9 cellular contexts compared by ENCODE assay signal in the genomic region with DNA sequence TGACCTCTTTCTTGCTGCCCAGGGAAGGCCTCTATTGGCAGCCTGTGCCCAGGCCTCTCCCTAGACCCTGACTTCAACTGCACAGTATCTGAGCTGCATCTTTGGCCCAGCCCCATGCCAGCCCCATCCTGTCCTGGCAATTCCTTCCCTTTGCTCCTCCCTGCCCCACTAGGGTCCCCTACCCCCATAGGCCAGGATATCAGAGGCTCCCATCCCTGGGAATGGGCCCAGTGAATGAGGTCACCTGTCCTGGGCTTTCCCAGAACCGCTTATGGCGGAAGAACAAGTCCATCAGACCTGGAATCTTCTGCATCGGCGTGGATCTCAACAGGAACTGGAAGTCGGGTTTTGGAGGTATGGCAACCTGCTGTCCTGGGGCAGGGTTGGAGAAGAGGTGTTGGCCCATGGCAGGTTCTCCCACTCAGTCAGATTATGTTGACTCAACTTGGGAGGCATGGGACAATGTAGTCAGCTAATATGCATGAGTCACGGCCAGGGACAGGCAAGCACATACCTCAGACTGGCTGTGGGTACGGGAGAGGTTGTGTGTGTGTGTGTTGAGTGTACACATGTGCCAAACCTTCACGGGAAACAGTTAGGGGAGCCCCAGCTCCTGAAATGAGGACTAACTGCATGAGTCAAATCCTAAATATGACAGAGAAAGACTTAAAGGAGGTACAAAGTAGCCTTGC. TPM values are rescaled to one million over a fixed set of nuclear protein-coding genes. Genes with fewer than 3 reads are reported as not detected.
DNase-seq lines count a peak whose midpoint lies in the region; ATAC-seq, FAIRE-seq and TF ChIP-seq lines count a peak whose summit lies in the region.
"Had no signal": no experiment of that assay in that cellular context is flagged by ENCODE, and none has a peak within 500 bp of the region (broad histone marks: within the 10 kb centered on the region; RNA-seq: fewer than 3 reads in every experiment).

No MANE protein-coding gene starts in this region.

- no peaks in the 10 kb centered on the region for H3K79me2 ChIP-seq in K562 (ENCODE audit: control insufficient read depth, insufficient read depth, low read length)
- H3K79me2 ChIP-seq in trophoblast cell (ENCODE audit: control insufficient read depth, insufficient read depth, low read length, poor library complexity) = no peaks in the 10 kb centered on the region

- H3K23ac ChIP-seq in trophoblast cell (ENCODE audit: low read length) = no peak overlapping the region

- H3K27ac ChIP-seq in K562 (ENCODE audit: extremely low read depth, low read depth, low read length) (no peak overlapping the region), trophoblast cell (ENCODE audit: low read depth, low read length) (peak overlapping the region; percentile 48), testis (no peak overlapping the region)

- in situ Hi-C loops in K562 (cut with MboI) = no loop called here
- in situ Hi-C loops in G401 (cut with HindIII; ENCODE audit: low sequenced_read_pairs) = no loop called here

- peak overlapping the region; percentile 54 for H3K18ac ChIP-seq in trophoblast cell (ENCODE audit: low read length)

- peak overlapping the region; percentile 88 for H2BK12ac ChIP-seq in trophoblast cell (ENCODE audit: low read length)

- ATAC-seq in HG02798 (IDR thresholded peaks at IDR 0.05; ENCODE audit: poor library complexity, unreplicated experiment) = peak; percentile 57
- no peak for ATAC-seq in K562

- H3K36me3 ChIP-seq in K562 (ENCODE audit: control insufficient read depth, insufficient read depth, low read length) = no peaks in the 10 kb centered on the region
- H3K36me3 ChIP-seq in trophoblast cell (ENCODE audit: control insufficient read depth in 1 of 2, insufficient read depth in 2 of 2, low read length in 2 of 2) = no peaks in the 10 kb centered on the region
- no peaks in the 10 kb centered on the region for H3K36me3 ChIP-seq in testis (ENCODE audit: low read depth, missing control alignments)

- H3K4ac ChIP-seq in trophoblast cell (ENCODE audit: low read depth, low read length) = peak overlapping the region; percentile 15

- H3K4me3 ChIP-seq in K562 = no peak overlapping the region
- no peak overlapping the region for H3K4me3 ChIP-seq in trophoblast cell (ENCODE audit: low read depth, low read length)
- H3K4me3 ChIP-seq in testis = no peak overlapping the region

- peak overlapping the region; percentile 51 for H2BK5ac ChIP-seq in trophoblast cell (ENCODE audit: low read depth, low read length, poor library complexity)

- H3K27me3 ChIP-seq in K562 (ENCODE audit: control insufficient read depth in 2 of 2, insufficient read depth in 2 of 2, low read length in 2 of 2) (peaks cover 15 to 42% of the 10 kb centered on the region in 2 experiments), trophoblast cell (ENCODE audit: insufficient read depth, low read length) (no peaks in the 10 kb centered on the region), testis (no peaks in the 10 kb centered on the region)

- H4K20me1 ChIP-seq in K562 (replicated peaks; ENCODE audit: control insufficient read depth, insufficient read depth, low read length) = no peaks in the 10 kb centered on the region

- peak overlapping the region; percentile 67 for H2BK120ac ChIP-seq in trophoblast cell (ENCODE audit: insufficient read depth, low read length, poor library complexity)

- H3K36me3 Mint-ChIP-seq in Calu3 (ENCODE audit: insufficient read depth, unreplicated experiment) = no peaks in the 10 kb centered on the region

- no peak overlapping the region for H4K12ac ChIP-seq in trophoblast cell (ENCODE audit: low read depth, low read length)

- no TSS peak for BruUV-seq in Calu3 (replicated peaks; lab: Mats Ljungman, UMichigan)
- BruUV-seq in K562 (replicated peaks; lab: Mats Ljungman, UMichigan) = no TSS peak

- H3K4me1 Mint-ChIP-seq in Calu3 (ENCODE audit: low read depth, unreplicated experiment) = peaks cover 16% of the 10 kb centered on the region

- H4K91ac ChIP-seq in trophoblast cell (ENCODE audit: low read depth, low read length) = peak overlapping the region; percentile 75

- 3% methylated on average over 8 of the region's 8 CpGs for WGBS in K562 (ENCODE audit: insufficient coverage, low coverage, missing lambda C conversion rate)
- WGBS in trophoblast cell (ENCODE audit: extremely low coverage, insufficient coverage, insufficient read length) = no CpG with 5 or more reads among the region's 8 CpGs
- WGBS in testis, 2 donors = 75 to 87% methylated on average over 3 to 8 of the region's 8 CpGs

- H3K9me3 ChIP-seq in K562 (replicated peaks; ENCODE audit: control insufficient read depth, insufficient read depth, low read depth, low read length) = peaks cover 5% of the 10 kb centered on the region; the same call in 1 of the 2 replicates
- peaks cover 13% of the 10 kb centered on the region for H3K9me3 ChIP-seq in trophoblast cell (ENCODE audit: insufficient read depth, low read depth, low read length)
- H3K9me3 ChIP-seq in testis = no peaks in the 10 kb centered on the region

- TF ChIP-seq EP300 in K562 (IDR thresholded peaks at IDR 0.05; ENCODE audit: low read length) = no peak

- no peaks in the 10 kb centered on the region; a peak in 1 of 5 replicates for H3K4me1 ChIP-seq in K562 (replicated peaks in 1 of 2; ENCODE audit: control insufficient read depth in 2 of 2, insufficient read depth in 2 of 2, low read length in 2 of 2)
- peaks cover 23 to 30% of the 10 kb centered on the region in 2 experiments for H3K4me1 ChIP-seq in trophoblast cell (ENCODE audit: control insufficient read depth in 1 of 2, insufficient read depth in 2 of 2, low read length in 2 of 2)
- peaks cover 14% of the 10 kb centered on the region for H3K4me1 ChIP-seq in testis

- peaks cover 7% of the 10 kb centered on the region for H3K9me3 Mint-ChIP-seq in Calu3 (ENCODE audit: low read depth, unreplicated experiment)

- intact Hi-C loops in Calu3 (cut with micrococcal nuclease; ENCODE audit: unreplicated experiment) = no loop called here
- intact Hi-C loops in K562 (cut with micrococcal nuclease) = loop anchor here (10.0 kb wide), 1 partner anchor 289 kb away; a partner anchor contains a TSS
- intact Hi-C loops in testis (cut with DNase I; ENCODE audit: low total_unique reads) = no loop called here

- POLR2A ChIA-PET in K562 (lab: Yijun Ruan, JAX) = interaction anchor here (1.0 kb wide), 1 partner anchor 10 kb away, joined by 3 read pairs; no protein-coding TSS in a partner anchor

- no peak overlapping the region; a peak in 1 of 4 replicates for H3K9ac ChIP-seq in K562 (ENCODE audit: insufficient read depth in 1 of 2, low read depth in 2 of 2, low read length in 2 of 2)
- no peak overlapping the region for H3K9ac ChIP-seq in trophoblast cell (ENCODE audit: low read length)

- H3K4me2 ChIP-seq in K562 (ENCODE audit: insufficient read depth, low read length) (no peak overlapping the region), trophoblast cell (ENCODE audit: low read length) (no peak overlapping the region)

- no peak overlapping the region for H3K4me3 Mint-ChIP-seq in Calu3 (ENCODE audit: low read depth, unreplicated experiment)

- H3K9me1 ChIP-seq in K562 (ENCODE audit: control insufficient read depth, insufficient read depth, low read length) = no peaks in the 10 kb centered on the region

- no peak for TF ChIP-seq POLR2A in K562 (conservative IDR thresholded peaks at IDR 0.05)
- no peak for TF ChIP-seq POLR2A in testis (IDR thresholded peaks at IDR 0.05)

- DNase-seq in Calu3 (peak; percentile 71), K562 (ENCODE audit: extremely low read depth in 1 of 4, low spot score in 3 of 4) (peak in 1 of 4 experiments; percentile 21), trophoblast cell (peak; percentile 85 to 87), G401 (ENCODE audit: low spot score) (no peak), medulla oblongata (ENCODE audit: extremely low spot score) (no peak), testis (no peak), NCI-H774 (lab: John Stamatoyannopoulos, UW) (no peak)

- no peak for FAIRE-seq in K562 (lab: Jason Lieb, UNC)

- no peaks in the 10 kb centered on the region for H3K27me3 Mint-ChIP-seq in Calu3 (ENCODE audit: unreplicated experiment)

- no peak overlapping the region for H2AFZ ChIP-seq in K562 (ENCODE audit: low read depth, low read length)
- no peak overlapping the region for H2AFZ ChIP-seq in trophoblast cell (ENCODE audit: insufficient read depth, low read length, poor library complexity)

- CTCF ChIA-PET in Calu3 (lab: Charles Lee) = interaction anchor here (0.6 kb wide), 1 partner anchor 187 kb away, joined by 3 read pairs; no protein-coding TSS in a partner anchor
- CTCF ChIA-PET in K562 (lab: Yijun Ruan, JAX; ENCODE audit: low intra/inter-chr PET ratio) = no interaction called here

- peaks cover 29% of the 10 kb centered on the region for H3K79me1 ChIP-seq in trophoblast cell (ENCODE audit: low read length)

- H2AK5ac ChIP-seq in trophoblast cell (ENCODE audit: low read length) = peak overlapping the region; percentile 92

- TF ChIP-seq CTCF in Calu3 (IDR thresholded peaks at IDR 0.05; ENCODE audit: unreplicated experiment) (no peak), K562 (IDR thresholded peaks at IDR 0.05 in 2 of 3, conservative IDR thresholded peaks at IDR 0.05 in 1 of 3; ENCODE audit: insufficient read depth in 2 of 3, low read depth in 1 of 3, low read length in 3 of 3) (no peak), testis (IDR thresholded peaks at IDR 0.05) (no peak)

- peak overlapping the region; percentile 71 for H3K14ac ChIP-seq in trophoblast cell (ENCODE audit: low read length)

- peak overlapping the region; percentile 15 for H3K27ac Mint-ChIP-seq in Calu3 (ENCODE audit: unreplicated experiment)

- H4K8ac ChIP-seq in trophoblast cell (ENCODE audit: low read depth, low read length) = peak overlapping the region; percentile 45

- TF ChIP-seq RAD21 in K562 (CRISPR knock-in tag; conservative IDR thresholded peaks at IDR 0.05 in 1 of 2, IDR thresholded peaks at IDR 0.05 in 1 of 2) = no peak

RNA-seq across cellular contexts. Expression of a gene that starts 17.0 kb away (rescaled TPM):
- total RNA-seq in Calu3 (2022) (not detected in 2 replicates), K562 (2014; rRNA removed) (not detected in 2 replicates), K562 (2014; rRNA removed; fragmentation: Illumina TruSeq; extraction: Trizol) (not detected in 2 replicates), K562 (2015; rRNA removed; fragmentation: Illumina TruSeq; extraction: Trizol) (not detected in 2 replicates), K562 (2021) (6.5 and 9.7 TPM in 2 replicates), testis (1 to 10 TPM; 3.0 to 3.9 TPM)
- total RNA-seq in K562 (2011; cell fraction: chromatin; rRNA removed; ENCODE audit: low replicate concordance) = not detected in 2 replicates
- total RNA-seq in K562 (2011; cell fraction: nucleolus; rRNA removed) = not detected in 2 replicates
- total RNA-seq in K562 (2011; cell fraction: nucleoplasm; rRNA removed) = not detected in 2 replicates
- polyA plus RNA-seq in K562 (2011; rRNA removed) (not detected in 2 replicates), K562 (2014; fragmentation: Illumina TruSeq; extraction: Trizol) (not detected in 2 replicates), K562 (2014; fragmentation: Nextera tagmentation; extraction: Ambion mirVana) (not detected), K562 (2014; rRNA removed) (not detected in 2 replicates), testis (ENCODE audit: insufficient read depth, low read depth, low replicate concordance) (2.5 TPM)
- not detected in 2 replicates for polyA plus RNA-seq in K562 (2011; cell fraction: cytosol; rRNA removed)
- polyA plus RNA-seq in K562 (2011; cell fraction: nucleus; rRNA removed) = not detected in 2 replicates
- polyA plus RNA-seq in K562 (2012) = not detected in 2 replicates
- polyA minus RNA-seq in K562 (2011; rRNA and poly(A)+ RNA removed) = not detected in 2 replicates
- not detected in 2 replicates for polyA minus RNA-seq in K562 (2011; cell fraction: cytosol; rRNA and poly(A)+ RNA removed)
- polyA minus RNA-seq in K562 (2011; cell fraction: nucleus; rRNA and poly(A)+ RNA removed) = not detected in 2 replicates
- polyA plus RNA-seq in trophoblast cell (2013) = 0.14 TPM in 2 replicates
- not detected in 2 replicates for total RNA-seq in G401 (2014; rRNA removed; shearing (Covaris generic))
- total RNA-seq: mononuclear cell had no signal

RNA-seq across cellular contexts. Expression of a gene that starts 18.7 kb away (rescaled TPM):
- total RNA-seq in Calu3 (2022) = not detected in 2 replicates
- 1.00 TPM in 1 of 2 replicates, not detected in the other for total RNA-seq in K562 (2011; cell fraction: chromatin; rRNA removed; ENCODE audit: low replicate concordance)
- 0.33 and 3.7 TPM in 2 replicates for total RNA-seq in K562 (2011; cell fraction: nucleolus; rRNA removed)
- 0.31 and 0.66 TPM in 2 replicates for total RNA-seq in K562 (2011; cell fraction: nucleoplasm; rRNA removed)
- 0.16 and 0.23 TPM in 2 replicates for total RNA-seq in K562 (2014; rRNA removed)
- 0.29 and 0.91 TPM in 2 replicates for total RNA-seq in K562 (2014; rRNA removed; fragmentation: Illumina TruSeq; extraction: Trizol)
- total RNA-seq in K562 (2015; rRNA removed; fragmentation: Illumina TruSeq; extraction: Trizol) = 0.26 and 0.94 TPM in 2 replicates
- 0.18 and 0.22 TPM in 2 replicates for total RNA-seq in K562 (2021)
- 0.14 and 0.50 TPM in 2 replicates for polyA plus RNA-seq in K562 (2011; rRNA removed)
- 0.07 and 0.19 TPM in 2 replicates for polyA plus RNA-seq in K562 (2011; cell fraction: cytosol; rRNA removed)
- polyA plus RNA-seq in K562 (2011; cell fraction: nucleus; rRNA removed) = 0.29 and 2.2 TPM in 2 replicates
- 0.91 and 6.4 TPM in 2 replicates for polyA plus RNA-seq in K562 (2012)
- polyA plus RNA-seq in K562 (2014; fragmentation: Illumina TruSeq; extraction: Trizol) = 0.24 and 1.00 TPM in 2 replicates
- polyA plus RNA-seq in K562 (2014; fragmentation: Nextera tagmentation; extraction: Ambion mirVana) = 1 to 10 TPM; 1.0 to 2.4 TPM
- 0.11 and 0.13 TPM in 2 replicates for polyA plus RNA-seq in K562 (2014; rRNA removed)
- polyA minus RNA-seq in K562 (2011; rRNA and poly(A)+ RNA removed) = not detected in 2 replicates
- not detected in 2 replicates for polyA minus RNA-seq in K562 (2011; cell fraction: cytosol; rRNA and poly(A)+ RNA removed)
- not detected in 2 replicates for polyA minus RNA-seq in K562 (2011; cell fraction: nucleus; rRNA and poly(A)+ RNA removed)
- polyA plus RNA-seq in trophoblast cell (2013) = 0.07 and 0.32 TPM in 2 replicates
- total RNA-seq in G401 (2014; rRNA removed; shearing (Covaris generic)) = not detected in 2 replicates
- 10 to 100 TPM; 11.5 to 46.7 TPM for total RNA-seq in testis
- 59.4 TPM for polyA plus RNA-seq in testis (ENCODE audit: insufficient read depth, low read depth, low replicate concordance)
- total RNA-seq: mononuclear cell had no signal

Comparison
In these comparisons a context has a peak if more than half of its experiments do, and no peak if none do; other contexts are left out.
1. DNase-seq: peak in Calu3 (single experiment) and trophoblast cell (2 of 2); none in G401 (single experiment), medulla oblongata (single experiment), testis (single experiment) and NCI-H774 (single experiment).